ENCODE assay signal across 14 cellular contexts in the genomic region with DNA sequence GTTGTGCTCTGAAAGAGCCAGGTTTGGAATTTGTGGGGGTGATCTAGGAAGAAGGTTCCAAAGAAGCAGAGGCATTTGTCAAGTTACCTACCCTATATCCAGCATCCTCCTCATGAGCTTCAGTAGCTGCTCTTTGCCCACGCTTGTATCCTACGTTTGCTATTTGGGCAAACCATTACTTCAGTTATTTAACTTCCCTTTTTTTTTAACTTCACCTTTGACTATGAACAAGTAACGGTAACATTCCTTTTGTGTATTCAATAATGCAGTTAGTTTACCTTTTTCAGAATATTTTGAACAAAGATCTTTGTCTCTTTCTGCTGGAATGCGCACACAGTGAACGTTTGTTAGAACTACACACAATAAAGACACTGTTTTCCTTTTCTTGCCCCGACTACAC. TPM values are rescaled to one million over a fixed set of nuclear protein-coding genes. Genes with fewer than 3 reads are reported as not detected.
DNase-seq lines count a peak whose midpoint lies in the region; ATAC-seq and TF ChIP-seq lines count a peak whose summit lies in the region.
"Had no signal": no experiment of that assay in that cellular context is flagged by ENCODE, and none has a peak within 500 bp of the region (broad histone marks: within the 10 kb centered on the region; RNA-seq: fewer than 3 reads in every experiment).

No MANE protein-coding gene starts in this region.

- H3K27me3 Mint-ChIP-seq in activated T-helper 2 cell treated with anti-CD3 and anti-CD28 coated beads, Interferon-gamma antibody, Interleukin-2, Interleukin-4, amounts not matched to agents 10 μg/mL and 5 μg/mL and 100 μg/mL, durations not matched to agents 14 hours and 24 hours and 36 hours (ENCODE audit: low read depth): no peaks in the 10 kb centered on the region
- no peaks in the 10 kb centered on the region for H3K27me3 Mint-ChIP-seq in stimulated activated naive CD8-positive, alpha-beta T cell treated with anti-CD3 and anti-CD28 coated beads, Interleukin-15, amount 100 ng/mL, for 72 hours

- ATAC-seq in HCT116 (no peak), GM19467 (IDR thresholded peaks at IDR 0.05; ENCODE audit: unreplicated experiment) (no peak)
- no peak for ATAC-seq in stimulated activated naive CD8-positive, alpha-beta T cell treated with anti-CD3 and anti-CD28 coated beads, Interleukin-15, amount 100 ng/mL, for 72 hours
- ATAC-seq: heart left ventricle had no signal

- no peaks in the 10 kb centered on the region for H4K20me1 ChIP-seq in HCT116 (ENCODE audit: insufficient read depth)

- RAD21 ChIA-PET in HCT116 (lab: Charles Lee; ENCODE audit: low non-redundant PET in 1 of 2, low total read pairs in 2 of 2, uncharacterized antibody in 2 of 2, unreplicated experiment in 2 of 2): no interaction called here

- CTCF ChIA-PET in HCT116 (lab: Charles Lee): interaction anchor here (1.4 to 2.2 kb wide), 2 partner anchors 11 to 69 kb away, joined by 5 to 10 read pairs; no protein-coding TSS in a partner anchor

- H3K9me2 ChIP-seq in HCT116 (ENCODE audit: insufficient read depth): no peaks in the 10 kb centered on the region

- no peaks in the 10 kb centered on the region for H3K9me3 ChIP-seq in HCT116 (ENCODE audit: control insufficient read depth in 1 of 2, insufficient read depth in 1 of 2, low read depth in 1 of 2, low read length in 2 of 2)
- H3K9me3 ChIP-seq: heart left ventricle, right lobe of liver had no signal

- no peaks in the 10 kb centered on the region for H3K27me3 ChIP-seq in HCT116 (ENCODE audit: insufficient read depth, low read length)
- H3K27me3 ChIP-seq: right lobe of liver had no signal

- intact Hi-C loops in HCT116 (cut with micrococcal nuclease): no loop called here
- intact Hi-C loops in activated T-helper 2 cell treated with anti-CD3 and anti-CD28 coated beads, Interferon-gamma antibody, Interleukin-2, Interleukin-4, amounts not matched to agents 10 μg/mL and 5 μg/mL and 100 μg/mL, durations not matched to agents 14 hours and 24 hours and 36 hours (cut with micrococcal nuclease): loop anchor here (1.0 to 5.0 kb wide), 6 partner anchors 11 to 98 kb away; a partner anchor contains a TSS

- H3K79me2 ChIP-seq in HCT116 (ENCODE audit: insufficient read depth, low read length): peaks cover 92% of the 10 kb centered on the region

- DNase-seq in CD1c-positive myeloid dendritic cell (ENCODE audit: extremely low spot score): peak; percentile 23
- DNase-seq in HCT116 (ENCODE audit: low read depth, low spot score): no peak
- DNase-seq in activated T-helper 2 cell treated with anti-CD3 and anti-CD28 coated beads, Interferon-gamma antibody, Interleukin-2, Interleukin-4, amounts not matched to agents 10 μg/mL and 5 μg/mL and 100 μg/mL, durations not matched to agents 14 hours and 24 hours and 36 hours (ENCODE audit: low spot score): no peak
- peak; percentile 13 for DNase-seq in midbrain (lab: John Stamatoyannopoulos, UW)
- no peak for DNase-seq in NCI-H510A (lab: John Stamatoyannopoulos, UW)
- no peak for DNase-seq in NCI-H2171 (lab: John Stamatoyannopoulos, UW)
- no peak for DNase-seq in stimulated activated naive CD8-positive, alpha-beta T cell treated with anti-CD3 and anti-CD28 coated beads, Interleukin-15, amount 100 ng/mL, for 72 hours
- DNase-seq: COR-L47; heart left ventricle; NCI-H1417 treated with DMSO at 0.1 percent for 48 hours; NCI-H2227 treated with DMSO at 0.1 percent for 48 hours; right lobe of liver; stimulated activated CD4-positive, alpha-beta T cell treated with anti-CD3 and anti-CD28 coated beads, Interleukin-2, amount 100 ng/mL, for 48 hours had no signal

- POLR2A ChIA-PET in HCT116 (lab: Charles Lee): no interaction called here

- peaks cover 84 to 87% of the 10 kb centered on the region in 2 experiments for H3K4me1 ChIP-seq in HCT116 (ENCODE audit: control insufficient read depth in 1 of 2, insufficient read depth in 2 of 2, low read length in 2 of 2)

- no peak for TF ChIP-seq CTCF in HCT116 (IDR thresholded peaks at IDR 0.05 in 2 of 3, conservative IDR thresholded peaks at IDR 0.05 in 1 of 3; ENCODE audit: borderline replicate concordance in 1 of 3, insufficient read depth in 1 of 3, low read depth in 2 of 3, low read length in 2 of 3)

- H3K36me3 ChIP-seq in HCT116 (ENCODE audit: control insufficient read depth in 1 of 2, insufficient read depth in 2 of 2, low read length in 2 of 2): peaks cover 17 to 49% of the 10 kb centered on the region in 2 experiments
- H3K36me3 ChIP-seq: right lobe of liver had no signal

- H3K9ac ChIP-seq in HCT116 (ENCODE audit: low read length): no peak overlapping the region

- no peak for TF ChIP-seq POLR2A in HCT116 (IDR thresholded peaks at IDR 0.05; ENCODE audit: borderline replicate concordance, extremely low read depth, insufficient read depth, insufficient read length)

- peak overlapping the region; percentile 83 for H3K27ac ChIP-seq in HCT116 (ENCODE audit: low read depth, low read length)
- H3K27ac ChIP-seq: heart left ventricle, right lobe of liver had no signal

- H3K27ac Mint-ChIP-seq in activated T-helper 2 cell treated with anti-CD3 and anti-CD28 coated beads, Interferon-gamma antibody, Interleukin-2, Interleukin-4, amounts not matched to agents 10 μg/mL and 5 μg/mL and 100 μg/mL, durations not matched to agents 14 hours and 24 hours and 36 hours: peak overlapping the region; percentile 93
- H3K27ac Mint-ChIP-seq in stimulated activated naive CD8-positive, alpha-beta T cell treated with anti-CD3 and anti-CD28 coated beads, Interleukin-15, amount 100 ng/mL, for 72 hours: no peak overlapping the region

- peak overlapping the region; percentile 10 for H3K4me3 Mint-ChIP-seq in activated T-helper 2 cell treated with anti-CD3 and anti-CD28 coated beads, Interferon-gamma antibody, Interleukin-2, Interleukin-4, amounts not matched to agents 10 μg/mL and 5 μg/mL and 100 μg/mL, durations not matched to agents 14 hours and 24 hours and 36 hours (ENCODE audit: low read depth)
- H3K4me3 Mint-ChIP-seq in stimulated activated naive CD8-positive, alpha-beta T cell treated with anti-CD3 and anti-CD28 coated beads, Interleukin-15, amount 100 ng/mL, for 72 hours: no peak overlapping the region

- no peak for TF ChIP-seq RAD21 in HCT116 (IDR thresholded peaks at IDR 0.05; ENCODE audit: low read depth)

- no peaks in the 10 kb centered on the region for H3K9me3 Mint-ChIP-seq in activated T-helper 2 cell treated with anti-CD3 and anti-CD28 coated beads, Interferon-gamma antibody, Interleukin-2, Interleukin-4, amounts not matched to agents 10 μg/mL and 5 μg/mL and 100 μg/mL, durations not matched to agents 14 hours and 24 hours and 36 hours
- no peaks in the 10 kb centered on the region for H3K9me3 Mint-ChIP-seq in stimulated activated naive CD8-positive, alpha-beta T cell treated with anti-CD3 and anti-CD28 coated beads, Interleukin-15, amount 100 ng/mL, for 72 hours

- peaks cover 47% of the 10 kb centered on the region for H3K36me3 Mint-ChIP-seq in activated T-helper 2 cell treated with anti-CD3 and anti-CD28 coated beads, Interferon-gamma antibody, Interleukin-2, Interleukin-4, amounts not matched to agents 10 μg/mL and 5 μg/mL and 100 μg/mL, durations not matched to agents 14 hours and 24 hours and 36 hours (ENCODE audit: low read depth)

- H3K4me1 Mint-ChIP-seq in activated T-helper 2 cell treated with anti-CD3 and anti-CD28 coated beads, Interferon-gamma antibody, Interleukin-2, Interleukin-4, amounts not matched to agents 10 μg/mL and 5 μg/mL and 100 μg/mL, durations not matched to agents 14 hours and 24 hours and 36 hours (ENCODE audit: low read depth): peaks cover 66% of the 10 kb centered on the region
- H3K4me1 Mint-ChIP-seq in stimulated activated naive CD8-positive, alpha-beta T cell treated with anti-CD3 and anti-CD28 coated beads, Interleukin-15, amount 100 ng/mL, for 72 hours: peaks cover 78% of the 10 kb centered on the region

- no peak overlapping the region for H3K4me2 ChIP-seq in HCT116 (ENCODE audit: low read length)

- H2AFZ ChIP-seq in HCT116 (ENCODE audit: low read depth, low read length, poor library complexity, severe bottlenecking): no peak overlapping the region

- H3K4me3 ChIP-seq in HCT116 (replicated peaks in 1 of 2; ENCODE audit: low read depth in 1 of 2, low read length in 2 of 2): no peak overlapping the region
- H3K4me3 ChIP-seq: heart left ventricle, right lobe of liver had no signal

- BruUV-seq in HCT116 (replicated peaks; lab: Mats Ljungman, UMichigan): no TSS peak

TF ChIP-seq in HCT116, 20 proteins besides CTCF, POLR2A, EP300 and RAD21 (continues in another document):
- TF ChIP-seq, protein P1, sequence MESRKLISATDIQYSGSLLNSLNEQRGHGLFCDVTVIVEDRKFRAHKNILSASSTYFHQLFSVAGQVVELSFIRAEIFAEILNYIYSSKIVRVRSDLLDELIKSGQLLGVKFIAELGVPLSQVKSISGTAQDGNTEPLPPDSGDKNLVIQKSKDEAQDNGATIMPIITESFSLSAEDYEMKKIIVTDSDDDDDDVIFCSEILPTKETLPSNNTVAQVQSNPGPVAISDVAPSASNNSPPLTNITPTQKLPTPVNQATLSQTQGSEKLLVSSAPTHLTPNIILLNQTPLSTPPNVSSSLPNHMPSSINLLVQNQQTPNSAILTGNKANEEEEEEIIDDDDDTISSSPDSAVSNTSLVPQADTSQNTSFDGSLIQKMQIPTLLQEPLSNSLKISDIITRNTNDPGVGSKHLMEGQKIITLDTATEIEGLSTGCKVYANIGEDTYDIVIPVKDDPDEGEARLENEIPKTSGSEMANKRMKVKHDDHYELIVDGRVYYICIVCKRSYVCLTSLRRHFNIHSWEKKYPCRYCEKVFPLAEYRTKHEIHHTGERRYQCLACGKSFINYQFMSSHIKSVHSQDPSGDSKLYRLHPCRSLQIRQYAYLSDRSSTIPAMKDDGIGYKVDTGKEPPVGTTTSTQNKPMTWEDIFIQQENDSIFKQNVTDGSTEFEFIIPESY (IDR thresholded peaks at IDR 0.05; ENCODE audit: extremely low read depth, insufficient replicate concordance, low read length): no peak
- TF ChIP-seq EZH2 (IDR thresholded peaks at IDR 0.05) (no peak), ZFX (IDR thresholded peaks at IDR 0.05) (no peak), FOSL1 (IDR thresholded peaks at IDR 0.05; ENCODE audit: low read depth) (no peak), EGR1 (IDR thresholded peaks at IDR 0.05; ENCODE audit: low read depth) (no peak), SRF (IDR thresholded peaks at IDR 0.05; ENCODE audit: low read depth) (no peak), ZNF274 (IDR thresholded peaks at IDR 0.05; ENCODE audit: low read depth, low read length) (no peak), CEBPB (IDR thresholded peaks at IDR 0.05; ENCODE audit: low read depth) (no peak), EZH2phosphoT487 (IDR thresholded peaks at IDR 0.05; ENCODE audit: borderline replicate concordance) (no peak)
- TF ChIP-seq, protein P2, sequence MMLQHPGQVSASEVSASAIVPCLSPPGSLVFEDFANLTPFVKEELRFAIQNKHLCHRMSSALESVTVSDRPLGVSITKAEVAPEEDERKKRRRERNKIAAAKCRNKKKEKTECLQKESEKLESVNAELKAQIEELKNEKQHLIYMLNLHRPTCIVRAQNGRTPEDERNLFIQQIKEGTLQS (IDR thresholded peaks at IDR 0.05): no peak

RNA-seq across cellular contexts. Expression of a gene that starts 41.5 kb away (rescaled TPM):
- total RNA-seq in HCT116 (2021; ENCODE audit: unreplicated experiment): 689 TPM
- polyA plus RNA-seq in HCT116 (2012): 259 and 345 TPM in 2 replicates
- total RNA-seq in activated T-helper 2 cell treated with anti-CD3 and anti-CD28 coated beads, Interferon-gamma antibody, Interleukin-2, Interleukin-4, amounts not matched to agents 10 μg/mL and 5 μg/mL and 100 μg/mL, durations not matched to agents 14 hours and 24 hours and 36 hours: 201 and 204 TPM in 2 replicates

Comparison
In these comparisons a context has a peak if more than half of its experiments do, and no peak if none do; other contexts are left out.
1. DNase-seq: peak in CD1c-positive myeloid dendritic cell (single experiment) and midbrain (single experiment); none in HCT116 (single experiment), activated T-helper 2 cell treated with anti-CD3 and anti-CD28 coated beads, Interferon-gamma antibody, Interleukin-2, Interleukin-4, amounts not matched to agents 10 μg/mL and 5 μg/mL and 100 μg/mL, durations not matched to agents 14 hours and 24 hours and 36 hours (single experiment), NCI-H510A (single experiment), NCI-H2171 (single experiment) and stimulated activated naive CD8-positive, alpha-beta T cell treated with anti-CD3 and anti-CD28 coated beads, Interleukin-15, amount 100 ng/mL, for 72 hours (0 of 2).